In genomic region chr4:175637762-175638161, GRCh38 we compare ENCODE assay signal across 25 cellular contexts.
"Had no signal": no experiment of that assay in that cellular context is flagged by ENCODE, and none has a peak within 500 bp of the region (broad histone marks: within the 10 kb centered on the region; RNA-seq: fewer than 3 reads in every experiment).

No MANE protein-coding gene starts in this region.

- DNase-seq: activated CD4-positive, alpha-beta T cell treated with anti-CD3 and anti-CD28 coated beads for 36 hours; activated CD4-positive, alpha-beta T cell treated with anti-CD3 and anti-CD28 coated beads, Interleukin-2, amount 10 ng/mL, durations not matched to agents 7 days and 5 days; activated CD4-positive, alpha-beta T cell treated with anti-CD3 and anti-CD28 coated beads, Interleukin-2, amount 50 U/mL, for 48 hours; activated CD8-positive, alpha-beta T cell treated with anti-CD3 and anti-CD28 coated beads, Interleukin-2, amount 10 ng/mL, durations not matched to agents 7 days and 5 days; activated gamma-delta T cell treated with Interleukin-2 at 50 U/mL for 16 hours; activated naive CD4-positive, alpha-beta T cell treated with anti-CD3 and anti-CD28 coated beads for 36 hours; activated naive CD8-positive, alpha-beta T cell treated with anti-CD3 and anti-CD28 coated beads, Interleukin-2, amount 50 U/mL, for 24 hours; activated T-cell treated with anti-CD3 and anti-CD28 coated beads, Interleukin-2, amount 50 U/mL, for 24 hours; anterior cingulate cortex; caudate nucleus; cerebellar nuclear complex; cortex of kidney; MV-4-11; NCI-H1092; NCI-H146; NCI-H187; NCI-H2029 treated with DMSO at 0.1 percent for 48 hours; NCI-H345; NCI-H524 treated with DMSO at 0.1 percent for 48 hours; NK-92 treated with Interleukin-12 subunit alpha and Interleukin-12 subunit beta, amount 100 ng/mL, for 24 hours; OCI-M1; Right ventricle myocardium superior had no signal

- H3K4me2 ChIP-seq: KMS-11 had no signal

- ATAC-seq: activated CD4-positive, alpha-beta T cell treated with anti-CD3 and anti-CD28 coated beads for 36 hours; activated CD4-positive, CD25-positive, alpha-beta regulatory T cell treated with anti-CD3 and anti-CD28 coated beads, Interleukin-2, amount 50 U/mL, for 24 hours; activated CD8-positive, alpha-beta T cell treated with anti-CD3 and anti-CD28 coated beads, Interleukin-2, amount 10 ng/mL, durations not matched to agents 7 days and 5 days; activated naive CD4-positive, alpha-beta T cell treated with anti-CD3 and anti-CD28 coated beads, Interleukin-2, amount 50 U/mL, for 72 hours; activated naive CD8-positive, alpha-beta T cell treated with anti-CD3 and anti-CD28 coated beads, Interleukin-2, amount 50 U/mL, for 24 hours had no signal

- H3K27ac ChIP-seq: KMS-11 had no signal
